In the genomic region with DNA sequence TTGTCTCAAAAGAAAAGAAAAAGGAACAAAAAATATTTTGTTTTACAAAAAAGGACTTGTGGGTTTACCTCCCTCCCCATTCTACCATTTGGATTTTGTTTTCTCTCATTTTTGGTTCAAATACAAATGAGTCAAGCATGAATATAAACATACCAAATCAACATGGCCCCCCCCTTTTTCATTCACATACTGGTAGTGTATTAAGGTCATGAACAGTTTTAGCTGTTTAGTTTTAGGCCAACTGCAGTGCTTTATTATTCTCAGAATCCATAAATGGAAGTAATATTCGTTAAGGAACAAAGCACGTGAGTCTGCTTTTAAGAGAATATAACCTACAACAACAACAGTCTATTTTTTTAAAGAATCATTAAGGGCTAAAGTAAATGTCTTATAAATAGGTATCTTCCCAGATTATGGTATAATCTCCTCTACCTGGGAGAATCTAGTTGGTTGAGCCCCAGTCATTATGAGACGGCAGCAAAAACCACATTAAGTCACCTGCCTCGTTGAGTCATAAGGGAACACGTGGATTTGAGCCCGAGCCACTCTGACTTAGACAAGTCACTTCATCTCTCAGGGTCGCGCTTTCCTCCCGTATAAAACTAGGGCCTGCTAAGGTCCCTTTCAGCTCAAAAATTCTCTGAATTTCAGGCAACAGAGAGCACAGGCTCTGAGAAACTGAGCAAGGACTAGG, we compare ENCODE assay signal across 9 cellular contexts. TPM values are rescaled to one million over a fixed set of nuclear protein-coding genes. Genes with fewer than 3 reads are reported as not detected.
DNase-seq lines count a peak whose midpoint lies in the region; ATAC-seq and TF ChIP-seq lines count a peak whose summit lies in the region.
"Had no signal": no experiment of that assay in that cellular context is flagged by ENCODE, and none has a peak within 500 bp of the region (broad histone marks: within the 10 kb centered on the region; RNA-seq: fewer than 3 reads in every experiment).

No MANE protein-coding gene starts in this region.

- no peaks in the 10 kb centered on the region for H3K9me3 Mint-ChIP-seq in activated T-helper 2 cell treated with anti-CD3 and anti-CD28 coated beads, Interferon-gamma antibody, Interleukin-2, Interleukin-4, amounts not matched to agents 10 μg/mL and 5 μg/mL and 100 μg/mL, durations not matched to agents 14 hours and 24 hours and 36 hours
- no peaks in the 10 kb centered on the region for H3K9me3 Mint-ChIP-seq in stimulated activated memory B cell treated with anti-CD40 and anti-IgM and Interleukin-4, amounts not matched to agents 10 μg/mL and 1 μg/mL and 100 μg/mL, for 72 hours

- intact Hi-C loops in activated T-helper 2 cell treated with anti-CD3 and anti-CD28 coated beads, Interferon-gamma antibody, Interleukin-2, Interleukin-4, amounts not matched to agents 10 μg/mL and 5 μg/mL and 100 μg/mL, durations not matched to agents 14 hours and 24 hours and 36 hours (cut with micrococcal nuclease) = loop anchor here (2.0 kb wide), 1 partner anchor 27 kb away; a partner anchor contains a TSS
- intact Hi-C loops in left ventricle myocardium superior (cut with micrococcal nuclease) (no loop called here), left ventricle myocardium inferior (cut with micrococcal nuclease) (no loop called here), mucosa of descending colon (cut with DNase I, micrococcal nuclease) (no loop called here)

- no peak overlapping the region for H3K4me3 Mint-ChIP-seq in activated T-helper 2 cell treated with anti-CD3 and anti-CD28 coated beads, Interferon-gamma antibody, Interleukin-2, Interleukin-4, amounts not matched to agents 10 μg/mL and 5 μg/mL and 100 μg/mL, durations not matched to agents 14 hours and 24 hours and 36 hours (ENCODE audit: low read depth)
- no peak overlapping the region for H3K4me3 Mint-ChIP-seq in stimulated activated memory B cell treated with anti-CD40 and anti-IgM and Interleukin-4, amounts not matched to agents 10 μg/mL and 1 μg/mL and 100 μg/mL, for 72 hours

- peaks cover 21% of the 10 kb centered on the region for H3K36me3 Mint-ChIP-seq in activated T-helper 2 cell treated with anti-CD3 and anti-CD28 coated beads, Interferon-gamma antibody, Interleukin-2, Interleukin-4, amounts not matched to agents 10 μg/mL and 5 μg/mL and 100 μg/mL, durations not matched to agents 14 hours and 24 hours and 36 hours (ENCODE audit: low read depth)
- H3K36me3 Mint-ChIP-seq in stimulated activated memory B cell treated with anti-CD40 and anti-IgM and Interleukin-4, amounts not matched to agents 10 μg/mL and 1 μg/mL and 100 μg/mL, for 72 hours = peaks cover 27% of the 10 kb centered on the region

- H3K4me3 ChIP-seq in left ventricle myocardium inferior (no peak overlapping the region), mucosa of descending colon (no peak overlapping the region)

- no peaks in the 10 kb centered on the region for H3K27me3 ChIP-seq in left ventricle myocardium inferior (ENCODE audit: low read depth)

- H3K4me1 ChIP-seq in left ventricle myocardium inferior (no peaks in the 10 kb centered on the region), mucosa of descending colon (ENCODE audit: low read depth) (no peaks in the 10 kb centered on the region)

- H3K9me3 ChIP-seq in left ventricle myocardium inferior (replicated peaks) (no peaks in the 10 kb centered on the region), mucosa of descending colon (no peaks in the 10 kb centered on the region)

- no peak overlapping the region for H3K27ac ChIP-seq in left ventricle myocardium inferior (replicated peaks)

- H3K27ac Mint-ChIP-seq in activated T-helper 2 cell treated with anti-CD3 and anti-CD28 coated beads, Interferon-gamma antibody, Interleukin-2, Interleukin-4, amounts not matched to agents 10 μg/mL and 5 μg/mL and 100 μg/mL, durations not matched to agents 14 hours and 24 hours and 36 hours = no peak overlapping the region
- H3K27ac Mint-ChIP-seq in stimulated activated memory B cell treated with anti-CD40 and anti-IgM and Interleukin-4, amounts not matched to agents 10 μg/mL and 1 μg/mL and 100 μg/mL, for 72 hours = no peak overlapping the region

- peak; percentile 49 for ATAC-seq in HG03060 (IDR thresholded peaks at IDR 0.05; ENCODE audit: low read depth, unreplicated experiment)
- peak; percentile 75 for ATAC-seq in stimulated activated memory B cell treated with anti-CD40 and anti-IgM and Interleukin-4, amounts not matched to agents 10 μg/mL and 1 μg/mL and 100 μg/mL, for 72 hours
- no peak for ATAC-seq in left ventricle myocardium superior
- ATAC-seq in mucosa of descending colon = no peak

- peaks cover 19% of the 10 kb centered on the region for H3K4me1 Mint-ChIP-seq in activated T-helper 2 cell treated with anti-CD3 and anti-CD28 coated beads, Interferon-gamma antibody, Interleukin-2, Interleukin-4, amounts not matched to agents 10 μg/mL and 5 μg/mL and 100 μg/mL, durations not matched to agents 14 hours and 24 hours and 36 hours (ENCODE audit: low read depth)
- H3K4me1 Mint-ChIP-seq in stimulated activated memory B cell treated with anti-CD40 and anti-IgM and Interleukin-4, amounts not matched to agents 10 μg/mL and 1 μg/mL and 100 μg/mL, for 72 hours = peaks cover 6% of the 10 kb centered on the region

- peak; percentile 14 for DNase-seq in activated CD8-positive, alpha-beta memory T cell treated with anti-CD3 and anti-CD28 coated beads, Interleukin-2, amount 50 U/mL, for 4 hours
- DNase-seq in activated CD8-positive, alpha-beta memory T cell treated with anti-CD3 and anti-CD28 coated beads for 24 hours = no peak
- peak; percentile 11 for DNase-seq in activated T-helper 2 cell treated with anti-CD3 and anti-CD28 coated beads, Interferon-gamma antibody, Interleukin-2, Interleukin-4, amounts not matched to agents 10 μg/mL and 5 μg/mL and 100 μg/mL, durations not matched to agents 14 hours and 24 hours and 36 hours (ENCODE audit: low spot score)
- no peak for DNase-seq in left ventricle myocardium superior
- no peak for DNase-seq in left ventricle myocardium inferior
- no peak for DNase-seq in mucosa of descending colon
- DNase-seq: NCI-H2171 treated with DMSO at 0.1 percent for 48 hours had no signal

- H3K27me3 Mint-ChIP-seq in activated T-helper 2 cell treated with anti-CD3 and anti-CD28 coated beads, Interferon-gamma antibody, Interleukin-2, Interleukin-4, amounts not matched to agents 10 μg/mL and 5 μg/mL and 100 μg/mL, durations not matched to agents 14 hours and 24 hours and 36 hours (ENCODE audit: low read depth) = no peaks in the 10 kb centered on the region
- H3K27me3 Mint-ChIP-seq in stimulated activated memory B cell treated with anti-CD40 and anti-IgM and Interleukin-4, amounts not matched to agents 10 μg/mL and 1 μg/mL and 100 μg/mL, for 72 hours = no peaks in the 10 kb centered on the region

- no peak for TF ChIP-seq CTCF in left ventricle myocardium inferior (IDR thresholded peaks at IDR 0.05; ENCODE audit: borderline replicate concordance)
- TF ChIP-seq CTCF in mucosa of descending colon (IDR thresholded peaks at IDR 0.05) = no peak

- H3K36me3 ChIP-seq in left ventricle myocardium inferior (peaks cover 15% of the 10 kb centered on the region), mucosa of descending colon (ENCODE audit: low read depth) (no peaks in the 10 kb centered on the region)

RNA-seq across cellular contexts. Expression of a gene that starts 26.7 kb away (rescaled TPM):
- 3.8 and 5.4 TPM in 2 replicates for total RNA-seq in activated T-helper 2 cell treated with anti-CD3 and anti-CD28 coated beads, Interferon-gamma antibody, Interleukin-2, Interleukin-4, amounts not matched to agents 10 μg/mL and 5 μg/mL and 100 μg/mL, durations not matched to agents 14 hours and 24 hours and 36 hours
- total RNA-seq in left ventricle myocardium superior = 7.0 TPM
- total RNA-seq in left ventricle myocardium inferior = 7.7 TPM
- 10 to 100 TPM; 18.1 to 28.5 (median 20.0) TPM for total RNA-seq in mucosa of descending colon

Comparison
In these comparisons a context has a peak if more than half of its experiments do, and no peak if none do; other contexts are left out.
1. DNase-seq: peak in activated CD8-positive, alpha-beta memory T cell treated with anti-CD3 and anti-CD28 coated beads, Interleukin-2, amount 50 U/mL, for 4 hours (single experiment) and activated T-helper 2 cell treated with anti-CD3 and anti-CD28 coated beads, Interferon-gamma antibody, Interleukin-2, Interleukin-4, amounts not matched to agents 10 μg/mL and 5 μg/mL and 100 μg/mL, durations not matched to agents 14 hours and 24 hours and 36 hours (single experiment); none in activated CD8-positive, alpha-beta memory T cell treated with anti-CD3 and anti-CD28 coated beads for 24 hours (single experiment), left ventricle myocardium superior (single experiment), left ventricle myocardium inferior (single experiment) and mucosa of descending colon (0 of 3).
2. ATAC-seq: peak in HG03060 (single experiment) and stimulated activated memory B cell treated with anti-CD40 and anti-IgM and Interleukin-4, amounts not matched to agents 10 μg/mL and 1 μg/mL and 100 μg/mL, for 72 hours (single experiment); none in left ventricle myocardium superior (single experiment) and mucosa of descending colon (single experiment).